In the genomic region with DNA sequence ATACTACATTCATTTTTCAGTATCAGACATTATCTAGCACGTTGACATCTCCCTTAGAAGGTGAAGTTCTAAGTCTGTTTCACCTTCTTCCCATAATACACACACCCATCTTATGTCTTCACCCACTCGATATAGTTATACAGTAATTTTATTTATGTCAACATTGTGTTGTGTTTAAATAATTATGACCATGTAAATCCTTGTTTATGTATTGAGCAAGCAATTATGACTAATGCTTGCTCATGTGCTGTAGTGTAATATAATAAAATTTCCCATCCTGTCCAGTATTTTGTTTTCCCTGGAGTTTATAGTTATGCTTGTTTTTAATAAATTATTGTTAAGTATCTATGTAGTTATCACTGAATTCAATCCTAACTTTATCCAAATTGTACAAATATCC, we compare ENCODE assay signal across 25 cellular contexts.
DNase-seq lines count a peak whose midpoint lies in the region; ATAC-seq, FAIRE-seq and TF ChIP-seq lines count a peak whose summit lies in the region.
"Had no signal": no experiment of that assay in that cellular context is flagged by ENCODE, and none has a peak within 500 bp of the region (broad histone marks: within the 10 kb centered on the region; RNA-seq: fewer than 3 reads in every experiment).

No MANE protein-coding gene starts in this region.

- no peak overlapping the region for H3K4me3 ChIP-seq in breast epithelium
- no peak overlapping the region for H3K4me3 ChIP-seq in mammary epithelial cell (replicated peaks in 1 of 3; ENCODE audit: insufficient read depth in 1 of 3, low read depth in 2 of 3, low read length in 3 of 3)
- no peak overlapping the region for H3K4me3 ChIP-seq in fibroblast of mammary gland (ENCODE audit: control insufficient read depth, low read depth, low read length)
- H3K4me3 ChIP-seq in HepG2 (replicated peaks in 1 of 3; ENCODE audit: insufficient read depth in 1 of 3, low read depth in 2 of 3, low read length in 3 of 3): no peak overlapping the region
- H3K4me3 ChIP-seq: GM12878, Peyer's patch had no signal

- dilution Hi-C loops in mammary epithelial cell (cut with HindIII; ENCODE audit: low sequenced_read_pairs): no loop called here

- in situ Hi-C loops in mammary epithelial cell (cut with MboI; ENCODE audit: low sequenced_read_pairs in 2 of 2): no loop called here
- in situ Hi-C loops in HepG2 (cut with HindIII; ENCODE audit: extremely low pct_ligation_motif_present, low pct_unique_long_range_greater_than_20kb): no loop called here

- no peak for TF ChIP-seq CTCF in MCF 10A (IDR thresholded peaks at IDR 0.05; ENCODE audit: unreplicated experiment)
- no peak for TF ChIP-seq CTCF in breast epithelium (IDR thresholded peaks at IDR 0.05)
- no peak for TF ChIP-seq CTCF in mammary epithelial cell (conservative IDR thresholded peaks at IDR 0.05 in 1 of 2, IDR thresholded peaks at IDR 0.05 in 1 of 2; ENCODE audit: extremely low read depth in 1 of 2, insufficient read depth in 1 of 2, low read depth in 1 of 2, low read length in 2 of 2)
- no peak for TF ChIP-seq CTCF in fibroblast of mammary gland (conservative IDR thresholded peaks at IDR 0.05; ENCODE audit: control insufficient read depth, insufficient read depth, low read depth, low read length)
- no peak for TF ChIP-seq CTCF in type B pancreatic cell (conservative IDR thresholded peaks at IDR 0.05)
- no peak for TF ChIP-seq CTCF in HepG2 (CRISPR knock-in tag; IDR thresholded peaks at IDR 0.05)

- H3K4me1 Mint-ChIP-seq in MCF 10A (ENCODE audit: insufficient read depth, unreplicated experiment) (no peaks in the 10 kb centered on the region), type B pancreatic cell (ENCODE audit: unreplicated experiment) (no peaks in the 10 kb centered on the region)
- peaks cover 7% of the 10 kb centered on the region for H3K4me1 Mint-ChIP-seq in stimulated activated naive CD8-positive, alpha-beta T cell treated with anti-CD3 and anti-CD28 coated beads, Interleukin-15, amount 100 ng/mL, for 72 hours

- no peaks in the 10 kb centered on the region for H3K9me3 ChIP-seq in breast epithelium
- no peaks in the 10 kb centered on the region for H3K9me3 ChIP-seq in mammary epithelial cell (replicated peaks; ENCODE audit: insufficient read depth, low read length)
- H3K9me3 ChIP-seq in HepG2 (ENCODE audit: low read length): no peaks in the 10 kb centered on the region
- H3K9me3 ChIP-seq: Caco-2, Peyer's patch, SK-N-SH had no signal

- no peak overlapping the region for H3K27ac Mint-ChIP-seq in MCF 10A (ENCODE audit: low read depth, unreplicated experiment)
- H3K27ac Mint-ChIP-seq in type B pancreatic cell: no peak overlapping the region
- no peak overlapping the region for H3K27ac Mint-ChIP-seq in stimulated activated naive CD8-positive, alpha-beta T cell treated with anti-CD3 and anti-CD28 coated beads, Interleukin-15, amount 100 ng/mL, for 72 hours
- H3K27ac Mint-ChIP-seq: CD4-positive, alpha-beta T cell had no signal

- H3K4me3 Mint-ChIP-seq in MCF 10A (ENCODE audit: unreplicated experiment): no peak overlapping the region
- H3K4me3 Mint-ChIP-seq in type B pancreatic cell: no peak overlapping the region
- no peak overlapping the region for H3K4me3 Mint-ChIP-seq in stimulated activated naive CD8-positive, alpha-beta T cell treated with anti-CD3 and anti-CD28 coated beads, Interleukin-15, amount 100 ng/mL, for 72 hours
- H3K4me3 Mint-ChIP-seq: CD4-positive, alpha-beta T cell; IgD-negative memory B cell had no signal

- FAIRE-seq in HepG2 (lab: Jason Lieb, UNC): no peak
- FAIRE-seq: GM12878, GM19239, H1 had no signal

- H3K27ac ChIP-seq in breast epithelium (no peak overlapping the region), mammary epithelial cell (ENCODE audit: insufficient read depth, low read depth, low read length) (no peak overlapping the region), HepG2 (ENCODE audit: extremely low read length, insufficient read depth, low read length) (no peak overlapping the region)
- H3K27ac ChIP-seq: Peyer's patch had no signal

- H3K36me3 Mint-ChIP-seq in MCF 10A (ENCODE audit: insufficient read depth, unreplicated experiment) (no peaks in the 10 kb centered on the region), type B pancreatic cell (no peaks in the 10 kb centered on the region)
- H3K36me3 Mint-ChIP-seq: IgD-negative memory B cell had no signal

- H3K9ac ChIP-seq in mammary epithelial cell (ENCODE audit: insufficient read depth, low read length) (no peak overlapping the region), HepG2 (ENCODE audit: insufficient read depth, low read depth, low read length) (no peak overlapping the region)
- H3K9ac ChIP-seq: SK-N-SH had no signal

- no peaks in the 10 kb centered on the region for H3K4me1 ChIP-seq in breast epithelium
- no peaks in the 10 kb centered on the region for H3K4me1 ChIP-seq in mammary epithelial cell (ENCODE audit: insufficient read depth, low read length)
- H3K4me1 ChIP-seq in HepG2 (ENCODE audit: insufficient read depth, low read length): no peaks in the 10 kb centered on the region
- H3K4me1 ChIP-seq: Caco-2, Peyer's patch had no signal

- POLR2A ChIA-PET in MCF 10A (lab: Yijun Ruan, JAX): no interaction called here
- POLR2A ChIA-PET in HepG2 (lab: Yijun Ruan, JAX): no interaction called here

- H3K4me2 ChIP-seq in mammary epithelial cell (ENCODE audit: insufficient read depth, low read depth, low read length) (no peak overlapping the region), HepG2 (ENCODE audit: low read depth, low read length) (no peak overlapping the region)
- H3K4me2 ChIP-seq: SK-N-SH had no signal

- H3K27me3 Mint-ChIP-seq in MCF 10A (ENCODE audit: insufficient read depth, unreplicated experiment): no peaks in the 10 kb centered on the region
- H3K27me3 Mint-ChIP-seq in type B pancreatic cell: peaks cover 15% of the 10 kb centered on the region
- peaks cover 44% of the 10 kb centered on the region for H3K27me3 Mint-ChIP-seq in stimulated activated naive CD8-positive, alpha-beta T cell treated with anti-CD3 and anti-CD28 coated beads, Interleukin-15, amount 100 ng/mL, for 72 hours
- H3K27me3 Mint-ChIP-seq: IgD-negative memory B cell had no signal

- TF ChIP-seq POLR2A in breast epithelium (IDR thresholded peaks at IDR 0.05) (no peak), HepG2 (IDR thresholded peaks at IDR 0.05; ENCODE audit: insufficient read depth in 1 of 2, low read depth in 2 of 2, low read length in 2 of 2) (no peak)

- intact Hi-C loops in MCF 10A (cut with micrococcal nuclease): no loop called here
- intact Hi-C loops in breast epithelium (cut with DNase I; ENCODE audit: low total_unique reads): no loop called here
- intact Hi-C loops in mammary epithelial cell (cut with micrococcal nuclease): no loop called here
- intact Hi-C loops in HepG2 (cut with micrococcal nuclease; ENCODE audit: unreplicated experiment): no loop called here

- no peaks in the 10 kb centered on the region for H4K20me1 ChIP-seq in mammary epithelial cell (ENCODE audit: insufficient read depth, low read length)
- H4K20me1 ChIP-seq in HepG2 (ENCODE audit: insufficient read depth, low read length): no peaks in the 10 kb centered on the region

- ATAC-seq in HepG2: no peak
- no peak for ATAC-seq in stimulated activated naive CD8-positive, alpha-beta T cell treated with anti-CD3 and anti-CD28 coated beads, Interleukin-15, amount 100 ng/mL, for 72 hours
- ATAC-seq: GM12878 had no signal

- no peaks in the 10 kb centered on the region for H3K27me3 ChIP-seq in breast epithelium
- no peaks in the 10 kb centered on the region for H3K27me3 ChIP-seq in mammary epithelial cell (ENCODE audit: insufficient read depth, low read length)
- H3K27me3 ChIP-seq in HepG2 (ENCODE audit: control insufficient read depth in 1 of 2, insufficient read depth in 2 of 2, low read length in 2 of 2): no peaks in the 10 kb centered on the region; a peak in 2 of 5 replicates
- H3K27me3 ChIP-seq: Peyer's patch had no signal

- H3K9me3 Mint-ChIP-seq in MCF 10A (ENCODE audit: unreplicated experiment) (no peaks in the 10 kb centered on the region), type B pancreatic cell (no peaks in the 10 kb centered on the region)
- H3K9me3 Mint-ChIP-seq in stimulated activated naive CD8-positive, alpha-beta T cell treated with anti-CD3 and anti-CD28 coated beads, Interleukin-15, amount 100 ng/mL, for 72 hours: peaks cover 4 to 20% of the 10 kb centered on the region in 2 donors
- H3K9me3 Mint-ChIP-seq: CD4-positive, alpha-beta T cell had no signal

- H2AFZ ChIP-seq in mammary epithelial cell (ENCODE audit: low read depth, low read length) (no peak overlapping the region), HepG2 (ENCODE audit: low read length) (no peak overlapping the region)

- no peaks in the 10 kb centered on the region for H3K36me3 ChIP-seq in breast epithelium
- H3K36me3 ChIP-seq in mammary epithelial cell (ENCODE audit: insufficient read depth, low read length): no peaks in the 10 kb centered on the region
- no peaks in the 10 kb centered on the region for H3K36me3 ChIP-seq in HepG2 (replicated peaks in 1 of 2; ENCODE audit: control insufficient read depth in 1 of 2, insufficient read depth in 2 of 2, low read length in 2 of 2)
- H3K36me3 ChIP-seq: Peyer's patch had no signal

- BruUV-seq in MCF 10A (replicated peaks; lab: Mats Ljungman, UMichigan): no TSS peak
- BruUV-seq in mammary epithelial cell (replicated peaks; lab: Mats Ljungman, UMichigan): no TSS peak
- no TSS peak for BruUV-seq in HepG2 (replicated peaks; lab: Mats Ljungman, UMichigan)

- CTCF ChIA-PET in MCF 10A (lab: Yijun Ruan, JAX): interaction anchor here (1.1 kb wide), 1 partner anchor 23 kb away, joined by 4 read pairs; no protein-coding TSS in a partner anchor
- CTCF ChIA-PET in mammary epithelial cell (lab: Charles Lee; ENCODE audit: low non-redundant PET): no interaction called here
- CTCF ChIA-PET in HepG2 (lab: Yijun Ruan, JAX; ENCODE audit: low intra/inter-chr PET ratio, low total read pairs): no interaction called here

- WGBS in mammary epithelial cell (ENCODE audit: low coverage, missing lambda C conversion rate): 27% methylated on average over 2 of the region's 2 CpGs
- under 1% methylated on average over 2 of the region's 2 CpGs for WGBS in HepG2 (ENCODE audit: low lambda C conversion rate)

- peak; percentile 19 for DNase-seq in MCF 10A (ENCODE audit: unreplicated experiment)
- DNase-seq in breast epithelium (ENCODE audit: low spot score in 2 of 2): no peak
- DNase-seq in mammary epithelial cell: peak; percentile 27
- peak; percentile 64 for DNase-seq in fibroblast of mammary gland (ENCODE audit: low read depth)
- no peak for DNase-seq in NCI-H2029 treated with DMSO at 0.1 percent for 48 hours (lab: John Stamatoyannopoulos, UW)
- DNase-seq in type B pancreatic cell (ENCODE audit: extremely low spot score, unreplicated experiment): no peak
- DNase-seq in HepG2 (ENCODE audit: low spot score): no peak
- DNase-seq in stimulated activated naive CD8-positive, alpha-beta T cell treated with anti-CD3 and anti-CD28 coated beads, Interleukin-15, amount 100 ng/mL, for 72 hours: no peak
- DNase-seq: 8988T; Caco-2; CD4-positive, alpha-beta T cell; Kasumi-1; NCI-H1092 treated with DMSO at 0.1 percent for 48 hours; NCI-H146; NCI-H2081; NCI-H2171 treated with DMSO at 0.1 percent for 48 hours; NCI-H446; NCI-H526 treated with DMSO at 0.1 percent for 48 hours; Peyer's patch; SHP77 treated with DMSO at 0.1 percent for 48 hours; SK-N-SH had no signal

- no peak for TF ChIP-seq EP300 in HepG2 (IDR thresholded peaks at IDR 0.05; ENCODE audit: low read depth in 2 of 2, low read length in 2 of 2)
- no peak for TF ChIP-seq EP300 in HepG2 (CRISPR knock-in tag; IDR thresholded peaks at IDR 0.05; ENCODE audit: borderline replicate concordance)

- TF ChIP-seq RAD21 in HepG2 (CRISPR knock-in tag; IDR thresholded peaks at IDR 0.05): no peak

- H3K79me2 ChIP-seq in mammary epithelial cell (ENCODE audit: insufficient read depth, low read length): no peaks in the 10 kb centered on the region
- no peaks in the 10 kb centered on the region for H3K79me2 ChIP-seq in HepG2 (ENCODE audit: insufficient read depth, low read length)

Comparison
In these comparisons a context has a peak if more than half of its experiments do, and no peak if none do; other contexts are left out.
1. DNase-seq: peak in MCF 10A (single experiment), mammary epithelial cell (single experiment) and fibroblast of mammary gland (single experiment); none in breast epithelium (0 of 2), NCI-H2029 treated with DMSO at 0.1 percent for 48 hours (single experiment), type B pancreatic cell (single experiment), HepG2 (single experiment) and stimulated activated naive CD8-positive, alpha-beta T cell treated with anti-CD3 and anti-CD28 coated beads, Interleukin-15, amount 100 ng/mL, for 72 hours (0 of 2).